1 cellular context compared by ENCODE assay signal in the genomic region with DNA sequence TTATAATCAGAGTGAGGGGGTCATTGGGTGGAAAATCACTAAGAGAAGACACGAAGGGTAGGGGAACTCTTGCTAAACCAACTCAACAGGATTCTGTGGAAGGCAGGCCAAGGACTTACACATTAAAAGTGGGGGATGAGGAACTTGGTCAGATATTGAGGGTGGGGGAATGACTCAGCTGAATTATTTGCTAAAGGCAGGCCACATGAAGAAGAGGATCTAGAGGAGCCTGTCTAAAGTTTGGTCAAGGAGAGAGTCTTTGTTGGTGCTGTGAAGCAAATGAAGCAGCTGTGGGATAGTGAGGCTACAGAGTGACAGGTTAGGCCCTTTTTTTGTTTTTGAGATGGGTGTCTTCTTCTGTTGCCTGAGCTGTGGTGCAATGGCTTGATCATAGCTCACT.
A peak's percentile ranks its signal among the peaks of the same experiment; 100 is the strongest.
TF ChIP-seq lines count a peak whose summit lies in the region.

No MANE protein-coding gene starts in this region.

TF ChIP-seq in K562, 482 proteins besides CTCF, POLR2A, EP300 and RAD21 (continued from another document and continues in another):
- TF ChIP-seq, protein P1, sequence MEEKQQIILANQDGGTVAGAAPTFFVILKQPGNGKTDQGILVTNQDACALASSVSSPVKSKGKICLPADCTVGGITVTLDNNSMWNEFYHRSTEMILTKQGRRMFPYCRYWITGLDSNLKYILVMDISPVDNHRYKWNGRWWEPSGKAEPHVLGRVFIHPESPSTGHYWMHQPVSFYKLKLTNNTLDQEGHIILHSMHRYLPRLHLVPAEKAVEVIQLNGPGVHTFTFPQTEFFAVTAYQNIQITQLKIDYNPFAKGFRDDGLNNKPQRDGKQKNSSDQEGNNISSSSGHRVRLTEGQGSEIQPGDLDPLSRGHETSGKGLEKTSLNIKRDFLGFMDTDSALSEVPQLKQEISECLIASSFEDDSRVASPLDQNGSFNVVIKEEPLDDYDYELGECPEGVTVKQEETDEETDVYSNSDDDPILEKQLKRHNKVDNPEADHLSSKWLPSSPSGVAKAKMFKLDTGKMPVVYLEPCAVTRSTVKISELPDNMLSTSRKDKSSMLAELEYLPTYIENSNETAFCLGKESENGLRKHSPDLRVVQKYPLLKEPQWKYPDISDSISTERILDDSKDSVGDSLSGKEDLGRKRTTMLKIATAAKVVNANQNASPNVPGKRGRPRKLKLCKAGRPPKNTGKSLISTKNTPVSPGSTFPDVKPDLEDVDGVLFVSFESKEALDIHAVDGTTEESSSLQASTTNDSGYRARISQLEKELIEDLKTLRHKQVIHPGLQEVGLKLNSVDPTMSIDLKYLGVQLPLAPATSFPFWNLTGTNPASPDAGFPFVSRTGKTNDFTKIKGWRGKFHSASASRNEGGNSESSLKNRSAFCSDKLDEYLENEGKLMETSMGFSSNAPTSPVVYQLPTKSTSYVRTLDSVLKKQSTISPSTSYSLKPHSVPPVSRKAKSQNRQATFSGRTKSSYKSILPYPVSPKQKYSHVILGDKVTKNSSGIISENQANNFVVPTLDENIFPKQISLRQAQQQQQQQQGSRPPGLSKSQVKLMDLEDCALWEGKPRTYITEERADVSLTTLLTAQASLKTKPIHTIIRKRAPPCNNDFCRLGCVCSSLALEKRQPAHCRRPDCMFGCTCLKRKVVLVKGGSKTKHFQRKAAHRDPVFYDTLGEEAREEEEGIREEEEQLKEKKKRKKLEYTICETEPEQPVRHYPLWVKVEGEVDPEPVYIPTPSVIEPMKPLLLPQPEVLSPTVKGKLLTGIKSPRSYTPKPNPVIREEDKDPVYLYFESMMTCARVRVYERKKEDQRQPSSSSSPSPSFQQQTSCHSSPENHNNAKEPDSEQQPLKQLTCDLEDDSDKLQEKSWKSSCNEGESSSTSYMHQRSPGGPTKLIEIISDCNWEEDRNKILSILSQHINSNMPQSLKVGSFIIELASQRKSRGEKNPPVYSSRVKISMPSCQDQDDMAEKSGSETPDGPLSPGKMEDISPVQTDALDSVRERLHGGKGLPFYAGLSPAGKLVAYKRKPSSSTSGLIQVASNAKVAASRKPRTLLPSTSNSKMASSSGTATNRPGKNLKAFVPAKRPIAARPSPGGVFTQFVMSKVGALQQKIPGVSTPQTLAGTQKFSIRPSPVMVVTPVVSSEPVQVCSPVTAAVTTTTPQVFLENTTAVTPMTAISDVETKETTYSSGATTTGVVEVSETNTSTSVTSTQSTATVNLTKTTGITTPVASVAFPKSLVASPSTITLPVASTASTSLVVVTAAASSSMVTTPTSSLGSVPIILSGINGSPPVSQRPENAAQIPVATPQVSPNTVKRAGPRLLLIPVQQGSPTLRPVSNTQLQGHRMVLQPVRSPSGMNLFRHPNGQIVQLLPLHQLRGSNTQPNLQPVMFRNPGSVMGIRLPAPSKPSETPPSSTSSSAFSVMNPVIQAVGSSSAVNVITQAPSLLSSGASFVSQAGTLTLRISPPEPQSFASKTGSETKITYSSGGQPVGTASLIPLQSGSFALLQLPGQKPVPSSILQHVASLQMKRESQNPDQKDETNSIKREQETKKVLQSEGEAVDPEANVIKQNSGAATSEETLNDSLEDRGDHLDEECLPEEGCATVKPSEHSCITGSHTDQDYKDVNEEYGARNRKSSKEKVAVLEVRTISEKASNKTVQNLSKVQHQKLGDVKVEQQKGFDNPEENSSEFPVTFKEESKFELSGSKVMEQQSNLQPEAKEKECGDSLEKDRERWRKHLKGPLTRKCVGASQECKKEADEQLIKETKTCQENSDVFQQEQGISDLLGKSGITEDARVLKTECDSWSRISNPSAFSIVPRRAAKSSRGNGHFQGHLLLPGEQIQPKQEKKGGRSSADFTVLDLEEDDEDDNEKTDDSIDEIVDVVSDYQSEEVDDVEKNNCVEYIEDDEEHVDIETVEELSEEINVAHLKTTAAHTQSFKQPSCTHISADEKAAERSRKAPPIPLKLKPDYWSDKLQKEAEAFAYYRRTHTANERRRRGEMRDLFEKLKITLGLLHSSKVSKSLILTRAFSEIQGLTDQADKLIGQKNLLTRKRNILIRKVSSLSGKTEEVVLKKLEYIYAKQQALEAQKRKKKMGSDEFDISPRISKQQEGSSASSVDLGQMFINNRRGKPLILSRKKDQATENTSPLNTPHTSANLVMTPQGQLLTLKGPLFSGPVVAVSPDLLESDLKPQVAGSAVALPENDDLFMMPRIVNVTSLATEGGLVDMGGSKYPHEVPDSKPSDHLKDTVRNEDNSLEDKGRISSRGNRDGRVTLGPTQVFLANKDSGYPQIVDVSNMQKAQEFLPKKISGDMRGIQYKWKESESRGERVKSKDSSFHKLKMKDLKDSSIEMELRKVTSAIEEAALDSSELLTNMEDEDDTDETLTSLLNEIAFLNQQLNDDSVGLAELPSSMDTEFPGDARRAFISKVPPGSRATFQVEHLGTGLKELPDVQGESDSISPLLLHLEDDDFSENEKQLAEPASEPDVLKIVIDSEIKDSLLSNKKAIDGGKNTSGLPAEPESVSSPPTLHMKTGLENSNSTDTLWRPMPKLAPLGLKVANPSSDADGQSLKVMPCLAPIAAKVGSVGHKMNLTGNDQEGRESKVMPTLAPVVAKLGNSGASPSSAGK (IDR thresholded peaks at IDR 0.05), result peak; percentile 73
- TF ChIP-seq, protein P2, sequence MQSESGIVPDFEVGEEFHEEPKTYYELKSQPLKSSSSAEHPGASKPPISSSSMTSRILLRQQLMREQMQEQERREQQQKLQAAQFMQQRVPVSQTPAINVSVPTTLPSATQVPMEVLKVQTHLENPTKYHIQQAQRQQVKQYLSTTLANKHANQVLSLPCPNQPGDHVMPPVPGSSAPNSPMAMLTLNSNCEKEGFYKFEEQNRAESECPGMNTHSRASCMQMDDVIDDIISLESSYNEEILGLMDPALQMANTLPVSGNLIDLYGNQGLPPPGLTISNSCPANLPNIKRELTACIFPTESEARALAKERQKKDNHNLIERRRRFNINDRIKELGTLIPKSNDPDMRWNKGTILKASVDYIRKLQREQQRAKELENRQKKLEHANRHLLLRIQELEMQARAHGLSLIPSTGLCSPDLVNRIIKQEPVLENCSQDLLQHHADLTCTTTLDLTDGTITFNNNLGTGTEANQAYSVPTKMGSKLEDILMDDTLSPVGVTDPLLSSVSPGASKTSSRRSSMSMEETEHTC (IDR thresholded peaks at IDR 0.05), result no peak
- TF ChIP-seq CTBP1 (IDR thresholded peaks at IDR 0.05; ENCODE audit: borderline replicate concordance), result peak; percentile 20; the same call in 1 of the 2 replicates
- no peak for TF ChIP-seq PTTG1 (tag; IDR thresholded peaks at IDR 0.05; ENCODE audit: low read depth)
- peak; percentile 64 for TF ChIP-seq LEF1 (IDR thresholded peaks at IDR 0.05)
- no peak for TF ChIP-seq HOXB6 (CRISPR knock-in tag; IDR thresholded peaks at IDR 0.05; ENCODE audit: borderline replicate concordance)
- TF ChIP-seq, protein P3, sequence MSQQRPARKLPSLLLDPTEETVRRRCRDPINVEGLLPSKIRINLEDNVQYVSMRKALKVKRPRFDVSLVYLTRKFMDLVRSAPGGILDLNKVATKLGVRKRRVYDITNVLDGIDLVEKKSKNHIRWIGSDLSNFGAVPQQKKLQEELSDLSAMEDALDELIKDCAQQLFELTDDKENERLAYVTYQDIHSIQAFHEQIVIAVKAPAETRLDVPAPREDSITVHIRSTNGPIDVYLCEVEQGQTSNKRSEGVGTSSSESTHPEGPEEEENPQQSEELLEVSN (IDR thresholded peaks at IDR 0.05; ENCODE audit: borderline replicate concordance in 1 of 2, extremely low read depth in 1 of 2, insufficient read depth in 1 of 2, insufficient read length in 1 of 2, low read depth in 1 of 2, low read length in 1 of 2, poor library complexity in 1 of 2, severe bottlenecking in 1 of 2), result no peak
- TF ChIP-seq, protein P4, sequence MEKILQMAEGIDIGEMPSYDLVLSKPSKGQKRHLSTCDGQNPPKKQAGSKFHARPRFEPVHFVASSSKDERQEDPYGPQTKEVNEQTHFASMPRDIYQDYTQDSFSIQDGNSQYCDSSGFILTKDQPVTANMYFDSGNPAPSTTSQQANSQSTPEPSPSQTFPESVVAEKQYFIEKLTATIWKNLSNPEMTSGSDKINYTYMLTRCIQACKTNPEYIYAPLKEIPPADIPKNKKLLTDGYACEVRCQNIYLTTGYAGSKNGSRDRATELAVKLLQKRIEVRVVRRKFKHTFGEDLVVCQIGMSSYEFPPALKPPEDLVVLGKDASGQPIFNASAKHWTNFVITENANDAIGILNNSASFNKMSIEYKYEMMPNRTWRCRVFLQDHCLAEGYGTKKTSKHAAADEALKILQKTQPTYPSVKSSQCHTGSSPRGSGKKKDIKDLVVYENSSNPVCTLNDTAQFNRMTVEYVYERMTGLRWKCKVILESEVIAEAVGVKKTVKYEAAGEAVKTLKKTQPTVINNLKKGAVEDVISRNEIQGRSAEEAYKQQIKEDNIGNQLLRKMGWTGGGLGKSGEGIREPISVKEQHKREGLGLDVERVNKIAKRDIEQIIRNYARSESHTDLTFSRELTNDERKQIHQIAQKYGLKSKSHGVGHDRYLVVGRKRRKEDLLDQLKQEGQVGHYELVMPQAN (IDR thresholded peaks at IDR 0.05; ENCODE audit: borderline replicate concordance), result no peak
- TF ChIP-seq MTA3 (IDR thresholded peaks at IDR 0.05; ENCODE audit: borderline replicate concordance), result no peak
- peak in 1 of 2 experiments; percentile 34; a peak in 1 of 4 replicates for TF ChIP-seq HDAC1 (IDR thresholded peaks at IDR 0.05)
- TF ChIP-seq, protein P5, sequence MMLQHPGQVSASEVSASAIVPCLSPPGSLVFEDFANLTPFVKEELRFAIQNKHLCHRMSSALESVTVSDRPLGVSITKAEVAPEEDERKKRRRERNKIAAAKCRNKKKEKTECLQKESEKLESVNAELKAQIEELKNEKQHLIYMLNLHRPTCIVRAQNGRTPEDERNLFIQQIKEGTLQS (IDR thresholded peaks at IDR 0.05), result 0 out of 2 replicates have a peak, but pooled peaks have one; percentile 34
- TF ChIP-seq, protein P5 (CRISPR knock-in tag; conservative IDR thresholded peaks at IDR 0.05), result no peak
- TF ChIP-seq CXXC5 (CRISPR knock-in tag; IDR thresholded peaks at IDR 0.05), result peak; percentile 21; the same call in 1 of the 2 replicates
- no peak for TF ChIP-seq NR4A1 (CRISPR knock-in tag; IDR thresholded peaks at IDR 0.05)
- no peak; the same call in none of the 2 replicates for TF ChIP-seq NR4A1 (tag; IDR thresholded peaks at IDR 0.05)
- TF ChIP-seq SMARCC2 (IDR thresholded peaks at IDR 0.05; ENCODE audit: low read depth), result 0 out of 2 replicates have a peak, but pooled peaks have one; percentile 15
- TF ChIP-seq TAF9B (IDR thresholded peaks at IDR 0.05; ENCODE audit: partially characterized antibody), result peak; percentile 39
- TF ChIP-seq, protein P6, sequence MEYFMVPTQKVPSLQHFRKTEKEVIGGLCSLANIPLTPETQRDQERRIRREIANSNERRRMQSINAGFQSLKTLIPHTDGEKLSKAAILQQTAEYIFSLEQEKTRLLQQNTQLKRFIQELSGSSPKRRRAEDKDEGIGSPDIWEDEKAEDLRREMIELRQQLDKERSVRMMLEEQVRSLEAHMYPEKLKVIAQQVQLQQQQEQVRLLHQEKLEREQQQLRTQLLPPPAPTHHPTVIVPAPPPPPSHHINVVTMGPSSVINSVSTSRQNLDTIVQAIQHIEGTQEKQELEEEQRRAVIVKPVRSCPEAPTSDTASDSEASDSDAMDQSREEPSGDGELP (CRISPR knock-in tag; IDR thresholded peaks at IDR 0.05; ENCODE audit: borderline replicate concordance), result no peak
- TF ChIP-seq NFE2 (IDR thresholded peaks at IDR 0.05; ENCODE audit: low read depth), result peak; percentile 99
- no peak for TF ChIP-seq HNRNPH1 (optimal IDR thresholded peaks at IDR 0.05; ENCODE audit: low read depth, low read length)
- TF ChIP-seq NFE2L1 (tag; IDR thresholded peaks at IDR 0.05; ENCODE audit: borderline replicate concordance, low read depth), result peak; percentile 94
- TF ChIP-seq HDAC2 (IDR thresholded peaks at IDR 0.05), result 0 out of 2 replicates have a peak, but pooled peaks have one; percentile 21
- TF ChIP-seq BHLHE40 (IDR thresholded peaks at IDR 0.05; ENCODE audit: low read length), result no peak
- no peak for TF ChIP-seq ZBTB1 (CRISPR knock-in tag; IDR thresholded peaks at IDR 0.05; ENCODE audit: borderline replicate concordance, low read depth)
- peak; percentile 48; the same call in 1 of the 2 replicates for TF ChIP-seq BACH1 (tag; IDR thresholded peaks at IDR 0.05)
- TF ChIP-seq MAFK (IDR thresholded peaks at IDR 0.05; ENCODE audit: low read length), result peak; percentile 87
- no peak for TF ChIP-seq CREB1 (IDR thresholded peaks at IDR 0.05)
- TF ChIP-seq CREB1 (CRISPR knock-in tag; IDR thresholded peaks at IDR 0.05), result no peak
